12 cellular contexts compared by ENCODE assay signal in the genomic region with DNA sequence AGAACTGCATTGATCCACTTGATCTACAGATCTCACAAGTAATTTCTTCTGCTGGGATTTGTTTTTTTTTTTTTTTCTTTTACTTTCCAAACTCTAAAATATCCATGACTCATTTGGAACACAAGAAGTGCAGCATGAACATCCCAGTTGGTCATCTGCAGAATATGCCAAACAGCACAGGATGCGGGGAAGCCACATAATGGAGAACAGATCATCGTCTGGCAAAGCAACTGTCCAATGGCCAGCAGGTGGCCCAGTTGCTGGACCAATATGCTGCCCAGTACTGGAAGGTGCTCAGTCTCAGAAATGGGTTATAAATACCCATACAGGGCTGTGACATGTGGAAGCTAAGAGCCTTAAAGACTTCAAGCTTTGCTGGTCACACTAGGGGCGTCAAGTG.
A peak's percentile ranks its signal among the peaks of the same experiment; 100 is the strongest.
DNase-seq lines count a peak whose midpoint lies in the region; ATAC-seq and TF ChIP-seq lines count a peak whose summit lies in the region.
"Had no signal": no experiment of that assay in that cellular context is flagged by ENCODE, and none has a peak within 500 bp of the region (broad histone marks: within the 10 kb centered on the region; RNA-seq: fewer than 3 reads in every experiment).

No MANE protein-coding gene starts in this region.

- DNase-seq in NCI-H226 (peak; percentile 65), choroid plexus epithelial cell (ENCODE audit: low read depth) (peak; percentile 73), non-pigmented ciliary epithelial cell (ENCODE audit: low read depth) (peak; percentile 88), NCI-H1694 treated with DMSO at 0.1 percent for 48 hours (lab: John Stamatoyannopoulos, UW) (no peak), GM20000 (ENCODE audit: low spot score) (no peak), NCI-H2171 treated with DMSO at 0.1 percent for 48 hours (lab: John Stamatoyannopoulos, UW) (no peak)
- DNase-seq: activated CD4-positive, CD25-positive, alpha-beta regulatory T cell; heart right ventricle; NCI-H345 had no signal

- H3K27me3 ChIP-seq in gastroesophageal sphincter: no peaks in the 10 kb centered on the region
- H3K27me3 ChIP-seq: heart right ventricle had no signal

- TF ChIP-seq EP300 in gastroesophageal sphincter (IDR thresholded peaks at IDR 0.05): no peak

- no peaks in the 10 kb centered on the region for H3K9me3 ChIP-seq in gastroesophageal sphincter

- H3K4me3 ChIP-seq in choroid plexus epithelial cell (ENCODE audit: low read depth, low read length) (no peak overlapping the region), gastroesophageal sphincter (no peak overlapping the region)
- H3K4me3 ChIP-seq: heart right ventricle had no signal

- no peaks in the 10 kb centered on the region for H3K4me1 ChIP-seq in gastroesophageal sphincter
- H3K4me1 ChIP-seq: heart right ventricle had no signal

- H3K27ac ChIP-seq in C4-2B: no peak overlapping the region
- H3K27ac ChIP-seq in gastroesophageal sphincter: no peak overlapping the region
- H3K27ac ChIP-seq: heart right ventricle had no signal

- peak; percentile 40 for TF ChIP-seq CTCF in C4-2B (conservative IDR thresholded peaks at IDR 0.05)
- peak; percentile 72 for TF ChIP-seq CTCF in choroid plexus epithelial cell (conservative IDR thresholded peaks at IDR 0.05; ENCODE audit: low read depth, low read length)
- no peak for TF ChIP-seq CTCF in gastroesophageal sphincter (IDR thresholded peaks at IDR 0.05)
- TF ChIP-seq CTCF in GM20000 (IDR thresholded peaks at IDR 0.05; ENCODE audit: extremely low read depth, missing control alignments): no peak

- WGBS in gastroesophageal sphincter (ENCODE audit: low coverage in 1 of 2), 2 donors: 20 to 80% methylated on average over 1 to 3 of the region's 3 CpGs

- ATAC-seq in gastroesophageal sphincter: no peak
- ATAC-seq: activated naive CD4-positive, alpha-beta T cell treated with anti-CD3 and anti-CD28 coated beads, Interleukin-2, amount 50 U/mL, for 72 hours; heart right ventricle had no signal

- H3K36me3 ChIP-seq in gastroesophageal sphincter: no peaks in the 10 kb centered on the region
- H3K36me3 ChIP-seq: heart right ventricle had no signal

- TF ChIP-seq POLR2A in gastroesophageal sphincter (IDR thresholded peaks at IDR 0.05): no peak

Comparison
In these comparisons a context has a peak if more than half of its experiments do, and no peak if none do; other contexts are left out.
1. CTCF ChIP-seq: peak in C4-2B (single experiment) and choroid plexus epithelial cell (single experiment); none in gastroesophageal sphincter (0 of 4) and GM20000 (single experiment).
2. DNase-seq: peak in NCI-H226 (single experiment), choroid plexus epithelial cell (single experiment) and non-pigmented ciliary epithelial cell (single experiment); none in NCI-H1694 treated with DMSO at 0.1 percent for 48 hours (single experiment), GM20000 (single experiment) and NCI-H2171 treated with DMSO at 0.1 percent for 48 hours (single experiment).